ENCODE assay signal across 1 cellular context in genomic region chr10:95841711-95842498, GRCh38.
TF ChIP-seq lines count a peak whose summit lies in the region.

No MANE protein-coding gene starts in this region.

TF ChIP-seq in GM23338, 12 proteins besides CTCF, POLR2A, EP300 and RAD21 (continued from another document):
- TF ChIP-seq, protein P1, sequence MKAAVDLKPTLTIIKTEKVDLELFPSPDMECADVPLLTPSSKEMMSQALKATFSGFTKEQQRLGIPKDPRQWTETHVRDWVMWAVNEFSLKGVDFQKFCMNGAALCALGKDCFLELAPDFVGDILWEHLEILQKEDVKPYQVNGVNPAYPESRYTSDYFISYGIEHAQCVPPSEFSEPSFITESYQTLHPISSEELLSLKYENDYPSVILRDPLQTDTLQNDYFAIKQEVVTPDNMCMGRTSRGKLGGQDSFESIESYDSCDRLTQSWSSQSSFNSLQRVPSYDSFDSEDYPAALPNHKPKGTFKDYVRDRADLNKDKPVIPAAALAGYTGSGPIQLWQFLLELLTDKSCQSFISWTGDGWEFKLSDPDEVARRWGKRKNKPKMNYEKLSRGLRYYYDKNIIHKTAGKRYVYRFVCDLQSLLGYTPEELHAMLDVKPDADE (IDR thresholded peaks at IDR 0.05), result no peak
- TF ChIP-seq ZNF331 (CRISPR knock-in tag; IDR thresholded peaks at IDR 0.05; ENCODE audit: low read depth) (no peak), POLR2AphosphoS5 (IDR thresholded peaks at IDR 0.05; ENCODE audit: low read depth) (no peak), STAT1 (IDR thresholded peaks at IDR 0.05; ENCODE audit: unreplicated experiment) (no peak)
- TF ChIP-seq, protein P2, sequence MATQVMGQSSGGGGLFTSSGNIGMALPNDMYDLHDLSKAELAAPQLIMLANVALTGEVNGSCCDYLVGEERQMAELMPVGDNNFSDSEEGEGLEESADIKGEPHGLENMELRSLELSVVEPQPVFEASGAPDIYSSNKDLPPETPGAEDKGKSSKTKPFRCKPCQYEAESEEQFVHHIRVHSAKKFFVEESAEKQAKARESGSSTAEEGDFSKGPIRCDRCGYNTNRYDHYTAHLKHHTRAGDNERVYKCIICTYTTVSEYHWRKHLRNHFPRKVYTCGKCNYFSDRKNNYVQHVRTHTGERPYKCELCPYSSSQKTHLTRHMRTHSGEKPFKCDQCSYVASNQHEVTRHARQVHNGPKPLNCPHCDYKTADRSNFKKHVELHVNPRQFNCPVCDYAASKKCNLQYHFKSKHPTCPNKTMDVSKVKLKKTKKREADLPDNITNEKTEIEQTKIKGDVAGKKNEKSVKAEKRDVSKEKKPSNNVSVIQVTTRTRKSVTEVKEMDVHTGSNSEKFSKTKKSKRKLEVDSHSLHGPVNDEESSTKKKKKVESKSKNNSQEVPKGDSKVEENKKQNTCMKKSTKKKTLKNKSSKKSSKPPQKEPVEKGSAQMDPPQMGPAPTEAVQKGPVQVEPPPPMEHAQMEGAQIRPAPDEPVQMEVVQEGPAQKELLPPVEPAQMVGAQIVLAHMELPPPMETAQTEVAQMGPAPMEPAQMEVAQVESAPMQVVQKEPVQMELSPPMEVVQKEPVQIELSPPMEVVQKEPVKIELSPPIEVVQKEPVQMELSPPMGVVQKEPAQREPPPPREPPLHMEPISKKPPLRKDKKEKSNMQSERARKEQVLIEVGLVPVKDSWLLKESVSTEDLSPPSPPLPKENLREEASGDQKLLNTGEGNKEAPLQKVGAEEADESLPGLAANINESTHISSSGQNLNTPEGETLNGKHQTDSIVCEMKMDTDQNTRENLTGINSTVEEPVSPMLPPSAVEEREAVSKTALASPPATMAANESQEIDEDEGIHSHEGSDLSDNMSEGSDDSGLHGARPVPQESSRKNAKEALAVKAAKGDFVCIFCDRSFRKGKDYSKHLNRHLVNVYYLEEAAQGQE (IDR thresholded peaks at IDR 0.05; ENCODE audit: unreplicated experiment), result no peak
